ENCODE assay signal across 16 cellular contexts in genomic region chr7:3956949-3957348, GRCh38.
DNase-seq lines count a peak whose midpoint lies in the region; ATAC-seq, FAIRE-seq and TF ChIP-seq lines count a peak whose summit lies in the region.
"Had no signal": no experiment of that assay in that cellular context is flagged by ENCODE, and none has a peak within 500 bp of the region (broad histone marks: within the 10 kb centered on the region; RNA-seq: fewer than 3 reads in every experiment).

No MANE protein-coding gene starts in this region.

- intact Hi-C loops in CD8-positive, alpha-beta T cell (cut with DNase I, micrococcal nuclease), result no loop called here

- H3K4me1 Mint-ChIP-seq in CD8-positive, alpha-beta T cell (ENCODE audit: low read depth), result no peaks in the 10 kb centered on the region

- POLR2A ChIA-PET in CD8-positive, alpha-beta T cell (lab: Charles Lee), result interaction anchor here (0.5 kb wide), 1 partner anchor 496 kb away, joined by 4 read pairs; no protein-coding TSS in a partner anchor

- H3K9me3 ChIP-seq in CD8-positive, alpha-beta T cell (ENCODE audit: low read length), result no peaks in the 10 kb centered on the region

- no peak overlapping the region for H3K27ac Mint-ChIP-seq in CD8-positive, alpha-beta T cell

- H3K9me3 Mint-ChIP-seq in CD8-positive, alpha-beta T cell, result peaks cover 5% of the 10 kb centered on the region

- H3K27me3 ChIP-seq in CD8-positive, alpha-beta T cell (ENCODE audit: insufficient read depth, low read length), result no peaks in the 10 kb centered on the region
- H3K27me3 ChIP-seq: hepatocyte had no signal

- no peak for DNase-seq in NCI-H2029 treated with DMSO at 0.1 percent for 48 hours (lab: John Stamatoyannopoulos, UW)
- no peak for DNase-seq in frontal cortex (ENCODE audit: low spot score in 2 of 2)
- no peak for DNase-seq in activated CD4-positive, alpha-beta T cell treated with anti-CD3 and anti-CD28 coated beads, Interleukin-2, amount 50 U/mL, for 4 hours
- no peak for DNase-seq in CD8-positive, alpha-beta T cell
- DNase-seq: activated CD4-positive, alpha-beta T cell treated with anti-CD3 and anti-CD28 coated beads for 1 hour; activated T-cell treated with anti-CD3 and anti-CD28 coated beads, Interleukin-2, amount 50 U/mL, for 48 hours; amniotic stem cell; erythroblast; H7; left colon; T-helper 1 cell had no signal

- H3K36me3 ChIP-seq in CD8-positive, alpha-beta T cell (ENCODE audit: insufficient read depth, low read length), result no peaks in the 10 kb centered on the region

- H3K27me3 Mint-ChIP-seq in CD8-positive, alpha-beta T cell (ENCODE audit: low read depth), result no peaks in the 10 kb centered on the region

- ATAC-seq in GM18517 (IDR thresholded peaks at IDR 0.05; ENCODE audit: unreplicated experiment) (peak; percentile 52), GM21367 (IDR thresholded peaks at IDR 0.05; ENCODE audit: unreplicated experiment) (peak; percentile 44), HG02938 (IDR thresholded peaks at IDR 0.05; ENCODE audit: unreplicated experiment) (peak; percentile 58), HG03520 (IDR thresholded peaks at IDR 0.05; ENCODE audit: unreplicated experiment) (peak; percentile 39)
- no peak for ATAC-seq in CD8-positive, alpha-beta T cell

- no peak for TF ChIP-seq CTCF in CD8-positive, alpha-beta T cell (IDR thresholded peaks at IDR 0.05)

- H3K4me3 Mint-ChIP-seq in CD8-positive, alpha-beta T cell, result no peak overlapping the region

- CTCF ChIA-PET in CD8-positive, alpha-beta T cell (lab: Charles Lee), result no interaction called here

- no peak overlapping the region for H3K4me3 ChIP-seq in CD8-positive, alpha-beta T cell (ENCODE audit: low read depth, low read length)
- H3K4me3 ChIP-seq: hepatocyte had no signal

- FAIRE-seq in frontal cortex (lab: Jason Lieb, UNC), result no peak

- no peaks in the 10 kb centered on the region for H3K4me1 ChIP-seq in CD8-positive, alpha-beta T cell (ENCODE audit: insufficient read depth, low read length)

- H3K36me3 Mint-ChIP-seq in CD8-positive, alpha-beta T cell, result no peaks in the 10 kb centered on the region

- no peak overlapping the region for H3K27ac ChIP-seq in CD8-positive, alpha-beta T cell (ENCODE audit: low read depth, low read length)
- H3K27ac ChIP-seq: hepatocyte had no signal
